14 cellular contexts compared by ENCODE assay signal in genomic region chr9:116238225-116238624, GRCh38.
DNase-seq lines count a peak whose midpoint lies in the region; ATAC-seq and TF ChIP-seq lines count a peak whose summit lies in the region.
"Had no signal": no experiment of that assay in that cellular context is flagged by ENCODE, and none has a peak within 500 bp of the region (broad histone marks: within the 10 kb centered on the region; RNA-seq: fewer than 3 reads in every experiment).

No MANE protein-coding gene starts in this region.

- CTCF ChIA-PET in OCI-LY7 (lab: Charles Lee; ENCODE audit: unreplicated experiment), result no interaction called here

- no peak for ATAC-seq in GM18502 (IDR thresholded peaks at IDR 0.05; ENCODE audit: poor library complexity, unreplicated experiment)
- ATAC-seq: activated CD4-positive, alpha-beta T cell treated with anti-CD3 and anti-CD28 coated beads for 36 hours; gastrocnemius medialis had no signal

- H3K4me2 ChIP-seq in OCI-LY7 (ENCODE audit: low read length), result no peak overlapping the region

- no peak for TF ChIP-seq CTCF in cardiac fibroblast (IDR thresholded peaks at IDR 0.05; ENCODE audit: low read depth, low read length)
- TF ChIP-seq CTCF in OCI-LY7 (conservative IDR thresholded peaks at IDR 0.05; ENCODE audit: low read length), result no peak

- peak overlapping the region; percentile 91 for H3K27ac ChIP-seq in ACC112 (ENCODE audit: low read depth, low read length)
- H3K27ac ChIP-seq in OCI-LY7 (ENCODE audit: low read depth, low read length, poor library complexity, severe bottlenecking), result no peak overlapping the region
- H3K27ac ChIP-seq: gastrocnemius medialis, thyroid gland had no signal

- no peaks in the 10 kb centered on the region for H3K27me3 ChIP-seq in ACC112 (ENCODE audit: insufficient read depth, low read length)
- H3K27me3 ChIP-seq: gastrocnemius medialis, thyroid gland had no signal

- DNase-seq in HS-5 (ENCODE audit: low read depth) (peak; percentile 67), cardiac fibroblast (ENCODE audit: low read depth in 2 of 2) (peak; percentile 84 to 91), kidney glomerular epithelial cell (lab: John Stamatoyannopoulos, UW) (peak; percentile 94), NCI-H2081 (lab: John Stamatoyannopoulos, UW) (no peak), OCI-LY7 (ENCODE audit: low spot score) (no peak)
- DNase-seq in activated CD4-positive, alpha-beta T cell treated with anti-CD3 and anti-CD28 coated beads for 1 hour, result no peak
- DNase-seq: activated CD4-positive, alpha-beta T cell treated with anti-CD3 and anti-CD28 coated beads for 36 hours; DND-41; gastrocnemius medialis; left cardiac atrium; NCI-H187 treated with DMSO at 0.1 percent for 48 hours; thyroid gland had no signal

- no peaks in the 10 kb centered on the region for H4K20me1 ChIP-seq in OCI-LY7 (ENCODE audit: insufficient read depth, low read length)

- no TSS peak for BruUV-seq in OCI-LY7 (replicated peaks; lab: Mats Ljungman, UMichigan)

- POLR2A ChIA-PET in OCI-LY7 (lab: Charles Lee), result no interaction called here

- no peak overlapping the region for H2AFZ ChIP-seq in ACC112 (ENCODE audit: low read length, unreplicated experiment)
- H2AFZ ChIP-seq in OCI-LY7 (ENCODE audit: low read length), result no peak overlapping the region

- peaks cover 52% of the 10 kb centered on the region for H3K4me1 ChIP-seq in ACC112 (ENCODE audit: control insufficient read depth, insufficient read depth, low read length, unreplicated experiment)
- no peaks in the 10 kb centered on the region for H3K4me1 ChIP-seq in OCI-LY7 (ENCODE audit: insufficient read depth, low read length, poor library complexity, severe bottlenecking)
- H3K4me1 ChIP-seq: gastrocnemius medialis, thyroid gland had no signal

- intact Hi-C loops in OCI-LY7 (cut with micrococcal nuclease; ENCODE audit: unreplicated experiment), result no loop called here

- H3K9me2 ChIP-seq in OCI-LY7 (ENCODE audit: insufficient read depth, low read length), result no peaks in the 10 kb centered on the region

- H3K79me2 ChIP-seq in ACC112 (ENCODE audit: control insufficient read depth, insufficient read depth, low read length, unreplicated experiment) (no peaks in the 10 kb centered on the region), OCI-LY7 (ENCODE audit: insufficient read depth, low read depth, low read length) (no peaks in the 10 kb centered on the region)

- no peaks in the 10 kb centered on the region for H3K9me3 ChIP-seq in OCI-LY7 (ENCODE audit: low read length)
- H3K9me3 ChIP-seq: gastrocnemius medialis, thyroid gland had no signal

- H3K4me3 ChIP-seq in ACC112 (ENCODE audit: low read depth, low read length), result no peak overlapping the region
- no peak overlapping the region for H3K4me3 ChIP-seq in cardiac fibroblast (replicated peaks in 1 of 2; ENCODE audit: low read depth in 2 of 2, low read length in 2 of 2)
- H3K4me3 ChIP-seq in OCI-LY7 (ENCODE audit: low read depth, low read length, poor library complexity, severe bottlenecking), result no peak overlapping the region
- H3K4me3 ChIP-seq: gastrocnemius medialis, thyroid gland had no signal

- H3K36me3 ChIP-seq in ACC112 (ENCODE audit: insufficient read depth, low read length) (peaks cover 36% of the 10 kb centered on the region), OCI-LY7 (ENCODE audit: insufficient read depth, low read length) (no peaks in the 10 kb centered on the region)
- H3K36me3 ChIP-seq: gastrocnemius medialis, thyroid gland had no signal

Comparison
In these comparisons a context has a peak if more than half of its experiments do, and no peak if none do; other contexts are left out.
1. DNase-seq: peak in HS-5 (single experiment), cardiac fibroblast (2 of 2) and kidney glomerular epithelial cell (single experiment); none in NCI-H2081 (0 of 2), activated CD4-positive, alpha-beta T cell treated with anti-CD3 and anti-CD28 coated beads for 1 hour (single experiment) and OCI-LY7 (single experiment).